Comparison of ENCODE assay signal across 1 cellular context in the genomic region with DNA sequence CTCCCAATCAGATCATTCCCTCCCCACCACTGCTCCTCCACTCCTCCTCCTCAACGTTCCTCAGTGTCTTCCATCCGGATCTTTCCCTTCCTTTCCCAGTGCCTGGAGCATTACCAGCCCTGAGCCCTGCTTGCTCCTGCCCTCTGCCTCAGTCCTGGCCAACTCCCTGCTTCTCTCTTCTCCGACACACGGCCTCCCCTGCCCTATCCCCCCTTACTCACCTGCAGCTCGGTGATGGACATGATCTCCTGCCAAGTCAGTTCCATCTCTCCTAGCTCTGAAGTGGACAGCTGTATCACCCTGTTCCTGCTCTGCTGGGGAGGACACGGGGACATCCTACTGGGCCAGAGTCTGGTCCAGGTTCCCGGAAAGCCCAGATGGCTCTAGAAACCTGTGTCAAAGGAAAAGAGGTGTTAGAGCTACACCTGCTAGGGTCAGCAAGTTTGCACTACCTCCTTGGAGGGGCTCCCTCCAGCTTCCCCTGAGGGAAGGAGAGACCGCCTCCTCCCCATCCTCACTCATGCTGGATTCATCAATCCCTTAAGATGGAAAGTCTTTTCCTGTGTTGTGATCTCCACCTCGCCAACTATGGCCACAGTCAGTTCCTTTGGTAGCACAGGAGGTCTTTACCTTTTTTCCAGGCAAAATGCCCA.
TF ChIP-seq lines count a peak whose summit lies in the region.

No MANE protein-coding gene starts in this region.

TF ChIP-seq in K562, 482 proteins besides CTCF, POLR2A, EP300 and RAD21 (continued from another document):
- TF ChIP-seq, protein P1, sequence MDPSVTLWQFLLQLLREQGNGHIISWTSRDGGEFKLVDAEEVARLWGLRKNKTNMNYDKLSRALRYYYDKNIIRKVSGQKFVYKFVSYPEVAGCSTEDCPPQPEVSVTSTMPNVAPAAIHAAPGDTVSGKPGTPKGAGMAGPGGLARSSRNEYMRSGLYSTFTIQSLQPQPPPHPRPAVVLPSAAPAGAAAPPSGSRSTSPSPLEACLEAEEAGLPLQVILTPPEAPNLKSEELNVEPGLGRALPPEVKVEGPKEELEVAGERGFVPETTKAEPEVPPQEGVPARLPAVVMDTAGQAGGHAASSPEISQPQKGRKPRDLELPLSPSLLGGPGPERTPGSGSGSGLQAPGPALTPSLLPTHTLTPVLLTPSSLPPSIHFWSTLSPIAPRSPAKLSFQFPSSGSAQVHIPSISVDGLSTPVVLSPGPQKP (CRISPR knock-in tag; IDR thresholded peaks at IDR 0.05) = no peak
- TF ChIP-seq ZNF77 (CRISPR knock-in tag; IDR thresholded peaks at IDR 0.05) (no peak), ZNF143 (CRISPR knock-in tag; IDR thresholded peaks at IDR 0.05) (no peak)
- TF ChIP-seq, protein P2, sequence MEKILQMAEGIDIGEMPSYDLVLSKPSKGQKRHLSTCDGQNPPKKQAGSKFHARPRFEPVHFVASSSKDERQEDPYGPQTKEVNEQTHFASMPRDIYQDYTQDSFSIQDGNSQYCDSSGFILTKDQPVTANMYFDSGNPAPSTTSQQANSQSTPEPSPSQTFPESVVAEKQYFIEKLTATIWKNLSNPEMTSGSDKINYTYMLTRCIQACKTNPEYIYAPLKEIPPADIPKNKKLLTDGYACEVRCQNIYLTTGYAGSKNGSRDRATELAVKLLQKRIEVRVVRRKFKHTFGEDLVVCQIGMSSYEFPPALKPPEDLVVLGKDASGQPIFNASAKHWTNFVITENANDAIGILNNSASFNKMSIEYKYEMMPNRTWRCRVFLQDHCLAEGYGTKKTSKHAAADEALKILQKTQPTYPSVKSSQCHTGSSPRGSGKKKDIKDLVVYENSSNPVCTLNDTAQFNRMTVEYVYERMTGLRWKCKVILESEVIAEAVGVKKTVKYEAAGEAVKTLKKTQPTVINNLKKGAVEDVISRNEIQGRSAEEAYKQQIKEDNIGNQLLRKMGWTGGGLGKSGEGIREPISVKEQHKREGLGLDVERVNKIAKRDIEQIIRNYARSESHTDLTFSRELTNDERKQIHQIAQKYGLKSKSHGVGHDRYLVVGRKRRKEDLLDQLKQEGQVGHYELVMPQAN (IDR thresholded peaks at IDR 0.05; ENCODE audit: borderline replicate concordance) = peak; percentile 34; the same call in 1 of the 2 replicates
TF ChIP-seq in K562: peak in this region for 30.
